8 cellular contexts compared by ENCODE assay signal in genomic region chr2:135004005-135004746, GRCh38. TPM values are rescaled to one million over a fixed set of nuclear protein-coding genes. Genes with fewer than 3 reads are reported as not detected.
DNase-seq lines count a peak whose midpoint lies in the region; ATAC-seq and TF ChIP-seq lines count a peak whose summit lies in the region.

No MANE protein-coding gene starts in this region.

- H3K9me3 ChIP-seq in Panc1 (ENCODE audit: control insufficient read depth, insufficient read depth, low read depth, low read length) (no peaks in the 10 kb centered on the region), neuronal stem cell (replicated peaks in 1 of 2; ENCODE audit: control insufficient read depth in 2 of 2, insufficient read depth in 1 of 2, low read depth in 1 of 2, low read length in 2 of 2) (no peaks in the 10 kb centered on the region)

- ATAC-seq in GM21367 (IDR thresholded peaks at IDR 0.05; ENCODE audit: unreplicated experiment): peak; percentile 77
- ATAC-seq in Panc1: peak; percentile 100

- no peak overlapping the region for H2BK120ac ChIP-seq in neuronal stem cell (ENCODE audit: low read depth, low read length)

- no peak overlapping the region for H4K8ac ChIP-seq in neuronal stem cell (ENCODE audit: low read depth, low read length)

- intact Hi-C loops in Panc1 (cut with micrococcal nuclease; ENCODE audit: unreplicated experiment): loop anchor here (10.0 kb wide), 2 partner anchors 161 to 711 kb away; no protein-coding TSS in a partner anchor

- H3K27me3 ChIP-seq in Panc1 (ENCODE audit: control insufficient read depth, insufficient read depth, low read length) (peaks cover 3% of the 10 kb centered on the region; the same call in 1 of the 2 replicates), neuronal stem cell (ENCODE audit: control insufficient read depth in 3 of 3, insufficient read depth in 3 of 3, low read depth in 1 of 3, low read length in 3 of 3) (peaks cover 0 to 3% (median 0%) of the 10 kb centered on the region in 3 experiments)

- no peak overlapping the region for H3K4me2 ChIP-seq in neuronal stem cell (ENCODE audit: insufficient read depth, low read length, poor library complexity, severe bottlenecking)

- H3K36me3 ChIP-seq in Panc1 (ENCODE audit: control insufficient read depth, insufficient read depth, low read length) (no peaks in the 10 kb centered on the region), neuronal stem cell (replicated peaks in 1 of 2; ENCODE audit: control insufficient read depth in 2 of 2, insufficient read depth in 2 of 2, low read length in 2 of 2) (no peaks in the 10 kb centered on the region)

- H2BK12ac ChIP-seq in neuronal stem cell (ENCODE audit: low read length): no peak overlapping the region

- H3K23ac ChIP-seq in neuronal stem cell (ENCODE audit: low read depth, low read length, poor library complexity): no peak overlapping the region

- no peak overlapping the region for H3K14ac ChIP-seq in neuronal stem cell (ENCODE audit: low read length)

- POLR2A ChIA-PET in Panc1 (lab: Charles Lee): no interaction called here

- no peak overlapping the region for H3K9ac ChIP-seq in neuronal stem cell (ENCODE audit: low read depth, low read length, poor library complexity)

- H4K91ac ChIP-seq in neuronal stem cell (ENCODE audit: low read depth, low read length, poor library complexity): no peak overlapping the region

- no CpG with 5 or more reads among the region's 17 CpGs for WGBS in neuronal stem cell (ENCODE audit: extremely low coverage in 2 of 2, insufficient read length in 2 of 2, insufficient replicate concordance in 1 of 2), 2 donors

- H2AK5ac ChIP-seq in neuronal stem cell (ENCODE audit: low read depth, low read length): no peak overlapping the region

- H3K79me1 ChIP-seq in neuronal stem cell (ENCODE audit: low read depth, low read length): no peaks in the 10 kb centered on the region

- TF ChIP-seq CTCF in Panc1 (IDR thresholded peaks at IDR 0.05) (peak; percentile 97), fibroblast of pulmonary artery (IDR thresholded peaks at IDR 0.05; ENCODE audit: low read length, missing control alignments) (peak; percentile 95)

- H3K4me1 ChIP-seq in Panc1 (ENCODE audit: control insufficient read depth, insufficient read depth, low read length) (peaks cover 4% of the 10 kb centered on the region), neuronal stem cell (ENCODE audit: control insufficient read depth in 2 of 2, insufficient read depth in 1 of 2, low read depth in 1 of 2, low read length in 2 of 2) (no peaks in the 10 kb centered on the region)

- in situ Hi-C loops in Panc1 (cut with HindIII; ENCODE audit: low pct_unique_long_range_greater_than_20kb, low sequenced_read_pairs): no loop called here

- DNase-seq in DMS 273 (lab: John Stamatoyannopoulos, UW; ENCODE audit: unreplicated experiment) (peak; percentile 92), HuH-7.5 (ENCODE audit: low spot score) (peak; percentile 60), Panc1 (ENCODE audit: low read depth, low spot score) (peak; percentile 57), fibroblast of pulmonary artery (ENCODE audit: low read depth) (peak; percentile 71), neuronal stem cell (ENCODE audit: low spot score) (peak; percentile 65), stromal cell of bone marrow (ENCODE audit: low read depth) (peak; percentile 38)
- DNase-seq in activated T-helper 1 cell treated with anti-CD3 and anti-CD28 coated beads, Interleukin-2, amount 50 U/mL, for 16 hours (ENCODE audit: low read depth in 1 of 2, low spot score in 1 of 2): peak; percentile 49 to 51

- no peak overlapping the region for H3K18ac ChIP-seq in neuronal stem cell (ENCODE audit: low read length)

- BruUV-seq in Panc1 (replicated peaks; lab: Mats Ljungman, UMichigan): no TSS peak

- no peak overlapping the region for H2BK5ac ChIP-seq in neuronal stem cell (ENCODE audit: low read length)

- peak overlapping the region; percentile 75 for H2AFZ ChIP-seq in neuronal stem cell (ENCODE audit: low read length)

- no peak overlapping the region for H3K4ac ChIP-seq in neuronal stem cell (ENCODE audit: low read length)

- CTCF ChIA-PET in Panc1 (lab: Charles Lee): interaction anchor here (0.5 to 1.4 kb wide), 8 partner anchors 15 to 1150 kb away, joined by 3 to 8 read pairs (median 4); no protein-coding TSS in a partner anchor

- H3K27ac ChIP-seq in Panc1 (ENCODE audit: low read length) (no peak overlapping the region), neuronal stem cell (replicated peaks; ENCODE audit: low read length) (no peak overlapping the region)

- H3K4me3 ChIP-seq in Panc1 (ENCODE audit: low read depth in 2 of 2, low read length in 2 of 2): no peak overlapping the region
- H3K4me3 ChIP-seq in fibroblast of pulmonary artery (replicated peaks; ENCODE audit: low read depth, low read length): no peak overlapping the region
- H3K4me3 ChIP-seq in neuronal stem cell (ENCODE audit: low read length in 2 of 2): no peak overlapping the region

- H2BK15ac ChIP-seq in neuronal stem cell (ENCODE audit: low read length): no peak overlapping the region

RNA-seq across cellular contexts. Expression of gene MAP3K19, which starts 43.1 kb away (rescaled TPM):
- total RNA-seq in Panc1 (2021; ENCODE audit: unreplicated experiment): not detected
- polyA plus RNA-seq in Panc1 (2012; ENCODE audit: insufficient read length): not detected
- not detected for polyA plus RNA-seq in neuronal stem cell (2013, experiment 1 of 2)
- not detected for polyA plus RNA-seq in neuronal stem cell (2013, experiment 2 of 2)

RNA-seq across cellular contexts. Expression of gene RAB3GAP1, which starts 47.9 kb away (rescaled TPM):
- 38.6 TPM for total RNA-seq in Panc1 (2021; ENCODE audit: unreplicated experiment)
- 26.8 TPM for polyA plus RNA-seq in Panc1 (2012; ENCODE audit: insufficient read length)
- 22.2 TPM for polyA plus RNA-seq in neuronal stem cell (2013, experiment 1 of 2)
- polyA plus RNA-seq in neuronal stem cell (2013, experiment 2 of 2): 21.0 TPM

Comparison
In these comparisons a context has a peak if more than half of its experiments do, and no peak if none do; other contexts are left out.
1. DNase-seq: peak in every context shown above with its lines; median percentile 92 in DMS 273; 71 in fibroblast of pulmonary artery; 65 in neuronal stem cell; 60 in HuH-7.5; 57 in Panc1; 50 in activated T-helper 1 cell treated with anti-CD3 and anti-CD28 coated beads, Interleukin-2, amount 50 U/mL, for 16 hours; 38 in stromal cell of bone marrow.